12 cellular contexts compared by ENCODE assay signal in the genomic region with DNA sequence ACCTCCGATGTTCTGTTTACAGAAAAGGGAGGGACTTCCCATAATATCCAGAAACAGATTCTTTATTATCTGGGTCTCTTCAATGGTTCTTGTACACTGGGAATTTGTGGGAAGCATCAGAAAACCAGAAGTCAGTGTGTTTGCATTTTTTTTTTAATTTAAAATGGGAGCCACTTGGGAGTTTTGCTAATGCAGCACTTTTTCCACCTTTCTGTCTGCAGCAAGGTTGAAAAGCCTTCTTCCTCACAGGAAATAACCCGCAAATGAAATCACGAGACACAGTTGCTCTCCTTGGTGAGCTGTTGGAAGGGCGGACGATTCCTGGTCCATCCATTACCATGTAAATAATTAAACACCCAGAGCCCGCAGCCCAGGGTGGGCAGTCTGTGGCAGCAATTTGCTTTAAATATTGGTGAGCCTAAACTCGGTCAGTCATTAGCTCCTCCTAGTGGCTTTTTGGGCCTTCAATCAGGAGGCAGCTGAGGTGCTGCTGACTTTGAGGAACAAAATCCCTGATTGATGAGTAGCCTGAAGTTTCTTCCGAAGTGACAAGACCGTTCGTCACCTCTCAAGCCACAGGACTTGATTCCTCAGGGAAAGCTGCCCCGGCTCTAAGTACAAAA.
DNase-seq lines count a peak whose midpoint lies in the region; ATAC-seq and TF ChIP-seq lines count a peak whose summit lies in the region.
"Had no signal": no experiment of that assay in that cellular context is flagged by ENCODE, and none has a peak within 500 bp of the region (broad histone marks: within the 10 kb centered on the region; RNA-seq: fewer than 3 reads in every experiment).

No MANE protein-coding gene starts in this region.

- no peaks in the 10 kb centered on the region for H4K20me1 ChIP-seq in osteoblast (ENCODE audit: insufficient read depth, low read length)

- no peaks in the 10 kb centered on the region for H3K9me3 ChIP-seq in osteoblast (ENCODE audit: low read depth, low read length)

- H3K36me3 ChIP-seq in osteoblast (ENCODE audit: insufficient read depth, low read length) = no peaks in the 10 kb centered on the region

- no peak for ATAC-seq in stimulated activated naive CD8-positive, alpha-beta T cell treated with anti-CD3 and anti-CD28 coated beads, Interleukin-15, Interleukin-2, amounts not matched to agents 100 U/mL and 50 U/mL, for 24 hours
- ATAC-seq in GM19035 (IDR thresholded peaks at IDR 0.05; ENCODE audit: unreplicated experiment) = no peak

- H3K4me1 ChIP-seq in osteoblast (ENCODE audit: insufficient read depth, low read length) = no peaks in the 10 kb centered on the region

- H3K4me2 ChIP-seq in osteoblast (ENCODE audit: insufficient read depth, low read length) = no peak overlapping the region

- no peaks in the 10 kb centered on the region for H3K79me2 ChIP-seq in osteoblast (ENCODE audit: insufficient read depth, low read length)

- no peaks in the 10 kb centered on the region for H3K27me3 ChIP-seq in osteoblast (ENCODE audit: insufficient read depth, low read length)

- DNase-seq in ELR (ENCODE audit: low read depth) (peak; percentile 3), LNCaP clone FGC (ENCODE audit: low read depth) (no peak), ecto neural progenitor cell (ENCODE audit: low spot score) (peak; percentile 50), osteoblast (ENCODE audit: insufficient read length, low spot score, missing footprints) (peak; percentile 39), nucleus accumbens (lab: John Stamatoyannopoulos, UW) (no peak), NCI-H2227 (lab: John Stamatoyannopoulos, UW; ENCODE audit: unreplicated experiment) (no peak)
- no peak for DNase-seq in stimulated activated naive CD8-positive, alpha-beta T cell treated with anti-CD3 and anti-CD28 coated beads, Interleukin-15, Interleukin-2, amounts not matched to agents 100 U/mL and 50 U/mL, for 24 hours
- DNase-seq: anterior cingulate cortex, hypothalamus, NCI-H1048, SHP77 treated with DMSO at 0.1 percent for 48 hours had no signal

- no peak overlapping the region for H2AFZ ChIP-seq in osteoblast (ENCODE audit: low read length)

- H3K4me3 ChIP-seq in LNCaP clone FGC (ENCODE audit: low read depth, low read length) (no peak overlapping the region), osteoblast (ENCODE audit: insufficient read depth, low read length) (no peak overlapping the region)

- TF ChIP-seq CTCF in LNCaP clone FGC (IDR thresholded peaks at IDR 0.05; ENCODE audit: control insufficient read depth, extremely low read depth, insufficient read depth) (0 out of 2 replicates have a peak, but pooled peaks have one; percentile 7), osteoblast (IDR thresholded peaks at IDR 0.05; ENCODE audit: extremely low read depth, low read depth, low read length) (no peak)

- no peak overlapping the region for H3K27ac ChIP-seq in osteoblast (ENCODE audit: low read depth, low read length)

Comparison
In these comparisons a context has a peak if more than half of its experiments do, and no peak if none do; other contexts are left out.
1. DNase-seq: peak in ELR (single experiment), ecto neural progenitor cell (single experiment) and osteoblast (single experiment); none in LNCaP clone FGC (single experiment), stimulated activated naive CD8-positive, alpha-beta T cell treated with anti-CD3 and anti-CD28 coated beads, Interleukin-15, Interleukin-2, amounts not matched to agents 100 U/mL and 50 U/mL, for 24 hours (single experiment), nucleus accumbens (0 of 56) and NCI-H2227 (single experiment).